In genomic region chr10:80700252-80700651, GRCh38 we compare ENCODE assay signal across 10 cellular contexts.
"Had no signal": no experiment of that assay in that cellular context is flagged by ENCODE, and none has a peak within 500 bp of the region (broad histone marks: within the 10 kb centered on the region; RNA-seq: fewer than 3 reads in every experiment).

No MANE protein-coding gene starts in this region.

- H3K9me3 ChIP-seq: esophagus muscularis mucosa, heart left ventricle, neutrophil, spleen, testis, transverse colon had no signal

- H3K27ac ChIP-seq: esophagus muscularis mucosa, foreskin keratinocyte, heart left ventricle, neutrophil, spleen, testis, transverse colon had no signal

- FAIRE-seq: bronchial epithelial cell, kidney had no signal

- H3K36me3 ChIP-seq: esophagus muscularis mucosa, heart left ventricle, neutrophil, spleen, transverse colon, WERI-Rb-1 had no signal

- H3K4me1 ChIP-seq: foreskin keratinocyte, testis had no signal

- H3K4me3 ChIP-seq: esophagus muscularis mucosa, heart left ventricle, spleen, testis, transverse colon had no signal

- H3K27me3 ChIP-seq: foreskin keratinocyte, testis, transverse colon had no signal
